In the genomic region with DNA sequence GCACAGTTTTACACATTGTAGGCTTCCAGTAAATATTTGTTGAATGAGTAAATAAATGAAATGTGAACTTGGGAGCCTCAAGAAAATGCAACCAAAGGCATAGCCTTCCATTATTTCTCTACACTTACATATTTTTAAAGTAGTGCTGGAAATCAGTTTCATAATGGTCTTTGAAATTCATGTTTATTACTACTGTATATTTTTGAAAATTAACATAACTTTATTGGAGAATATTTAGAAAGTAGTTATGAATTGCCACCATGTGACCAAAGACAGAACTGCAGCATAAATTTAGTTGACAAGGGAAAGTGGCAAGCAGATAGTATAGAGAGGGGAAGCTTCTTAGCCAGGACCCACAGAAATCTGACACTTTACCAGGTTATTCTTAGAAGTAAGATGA, we compare ENCODE assay signal across 8 cellular contexts. TPM values are rescaled to one million over a fixed set of nuclear protein-coding genes. Genes with fewer than 3 reads are reported as not detected.
DNase-seq lines count a peak whose midpoint lies in the region; ATAC-seq and TF ChIP-seq lines count a peak whose summit lies in the region.

No MANE protein-coding gene starts in this region.

- no peak overlapping the region for H3K9ac ChIP-seq in parathyroid adenoma

- no peak overlapping the region for H3K4me2 ChIP-seq in parathyroid adenoma (ENCODE audit: low read length)

- H3K9me3 ChIP-seq in parathyroid adenoma (ENCODE audit: control insufficient read depth, low read length): no peaks in the 10 kb centered on the region

- no peak overlapping the region for H2AFZ ChIP-seq in parathyroid adenoma

- ATAC-seq in HG03135 (IDR thresholded peaks at IDR 0.05; ENCODE audit: unreplicated experiment) (no peak), HG02678 (IDR thresholded peaks at IDR 0.05; ENCODE audit: unreplicated experiment) (no peak)

- H3K27ac ChIP-seq in parathyroid adenoma: no peak overlapping the region

- H3K36me3 ChIP-seq in parathyroid adenoma (ENCODE audit: control insufficient read depth, insufficient read depth, low read length): no peaks in the 10 kb centered on the region

- H3K4me3 ChIP-seq in Jurkat, Clone E6-1 (ENCODE audit: low read length): no peak overlapping the region
- no peak overlapping the region for H3K4me3 ChIP-seq in parathyroid adenoma (ENCODE audit: low read depth, low read length)

- H3K27me3 ChIP-seq in parathyroid adenoma (ENCODE audit: control insufficient read depth, insufficient read depth, low read length): no peaks in the 10 kb centered on the region

- H3K79me2 ChIP-seq in parathyroid adenoma: no peaks in the 10 kb centered on the region

- peaks cover 4% of the 10 kb centered on the region for H3K4me1 ChIP-seq in parathyroid adenoma

- peak; percentile 31 for TF ChIP-seq CTCF in parathyroid adenoma (IDR thresholded peaks at IDR 0.05)

- DNase-seq in NCI-H748 (lab: John Stamatoyannopoulos, UW; ENCODE audit: unreplicated experiment): peak; percentile 10
- no peak for DNase-seq in NCI-H748 treated with DMSO at 0.1 percent for 48 hours (lab: John Stamatoyannopoulos, UW)
- peak; percentile 32 for DNase-seq in Jurkat, Clone E6-1 (ENCODE audit: low read depth, low spot score)
- DNase-seq in cerebellar cortex (ENCODE audit: low spot score): peak; percentile 27
- no peak for DNase-seq in NCI-H446 (lab: John Stamatoyannopoulos, UW)

RNA-seq across cellular contexts. Expression of gene TCEAL8, which starts 6.4 kb away (rescaled TPM):
- polyA plus RNA-seq in Jurkat, Clone E6-1 (2012; ENCODE audit: insufficient read depth, insufficient read length): 67.9 TPM

RNA-seq across cellular contexts. Expression of gene TCEAL5, which starts 28.0 kb away (rescaled TPM):
- polyA plus RNA-seq in Jurkat, Clone E6-1 (2012; ENCODE audit: insufficient read depth, insufficient read length): not detected

RNA-seq across cellular contexts. Expression of gene BEX4, which starts 33.6 kb away (rescaled TPM):
- 18.9 TPM for polyA plus RNA-seq in Jurkat, Clone E6-1 (2012; ENCODE audit: insufficient read depth, insufficient read length)

Comparison
In these comparisons a context has a peak if more than half of its experiments do, and no peak if none do; other contexts are left out.
1. DNase-seq: peak in NCI-H748 (single experiment), Jurkat, Clone E6-1 (single experiment) and cerebellar cortex (single experiment); none in NCI-H748 treated with DMSO at 0.1 percent for 48 hours (single experiment) and NCI-H446 (0 of 2).